Comparison of ENCODE assay signal across 1 cellular context in the genomic region with DNA sequence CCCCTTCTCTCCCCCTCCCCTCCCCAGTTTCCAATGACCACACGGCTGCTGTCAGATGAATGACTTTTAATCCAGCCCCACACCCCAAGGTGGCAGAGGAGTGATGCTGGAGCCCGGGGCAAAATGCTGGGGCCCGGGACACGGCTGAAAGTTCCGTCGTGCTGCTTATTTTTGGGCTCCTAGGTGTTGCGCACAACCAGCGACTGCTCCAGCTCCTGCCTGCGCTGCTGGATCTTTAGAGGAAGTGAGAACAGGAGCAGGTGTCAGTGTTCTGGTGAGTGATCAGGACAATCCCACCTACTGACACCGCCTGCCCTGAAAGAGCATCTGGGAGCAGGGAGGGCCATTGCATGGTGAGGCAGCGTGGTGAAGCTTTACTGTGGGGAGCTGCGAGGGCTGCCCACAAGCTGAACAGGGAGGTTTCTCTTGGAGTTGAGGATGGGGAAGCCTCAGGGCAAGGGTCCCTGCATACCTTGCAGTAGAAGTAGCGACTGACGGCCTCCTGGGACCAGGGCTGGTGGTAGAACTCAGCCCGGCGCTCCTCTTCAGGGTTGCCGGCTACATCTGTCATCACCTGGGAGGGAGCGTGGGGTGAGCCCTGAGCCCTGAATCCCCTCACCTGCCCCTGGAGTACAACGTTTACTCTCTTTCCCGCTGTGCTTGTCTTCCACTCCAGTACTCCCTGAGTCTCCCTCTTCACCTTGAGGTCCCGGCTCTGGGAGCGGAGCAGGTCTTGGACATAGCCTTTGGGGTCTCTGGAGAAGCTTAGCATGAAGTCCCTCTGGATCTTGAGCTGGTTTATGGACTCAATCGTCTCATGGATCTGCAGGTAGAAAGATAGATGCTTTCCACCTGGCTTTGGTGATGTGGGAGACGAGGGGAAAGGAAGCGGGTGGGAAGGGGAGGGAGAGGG.
TF ChIP-seq lines count a peak whose summit lies in the region.

No MANE protein-coding gene starts in this region.

TF ChIP-seq in K562, 482 proteins besides CTCF, POLR2A, EP300 and RAD21:
- no peak for TF ChIP-seq LCOR (CRISPR knock-in tag; IDR thresholded peaks at IDR 0.05)
- no peak for TF ChIP-seq CREM (IDR thresholded peaks at IDR 0.05; ENCODE audit: low read depth)
- peak; percentile 56 for TF ChIP-seq POLR2G (IDR thresholded peaks at IDR 0.05; ENCODE audit: low read depth, low read length)
- 0 out of 2 replicates have a peak, but pooled peaks have one; percentile 12 for TF ChIP-seq MTA3 (IDR thresholded peaks at IDR 0.05; ENCODE audit: borderline replicate concordance)
- TF ChIP-seq MEIS2 (IDR thresholded peaks at IDR 0.05; ENCODE audit: partially characterized antibody): peak; percentile 11
- TF ChIP-seq, protein P1, sequence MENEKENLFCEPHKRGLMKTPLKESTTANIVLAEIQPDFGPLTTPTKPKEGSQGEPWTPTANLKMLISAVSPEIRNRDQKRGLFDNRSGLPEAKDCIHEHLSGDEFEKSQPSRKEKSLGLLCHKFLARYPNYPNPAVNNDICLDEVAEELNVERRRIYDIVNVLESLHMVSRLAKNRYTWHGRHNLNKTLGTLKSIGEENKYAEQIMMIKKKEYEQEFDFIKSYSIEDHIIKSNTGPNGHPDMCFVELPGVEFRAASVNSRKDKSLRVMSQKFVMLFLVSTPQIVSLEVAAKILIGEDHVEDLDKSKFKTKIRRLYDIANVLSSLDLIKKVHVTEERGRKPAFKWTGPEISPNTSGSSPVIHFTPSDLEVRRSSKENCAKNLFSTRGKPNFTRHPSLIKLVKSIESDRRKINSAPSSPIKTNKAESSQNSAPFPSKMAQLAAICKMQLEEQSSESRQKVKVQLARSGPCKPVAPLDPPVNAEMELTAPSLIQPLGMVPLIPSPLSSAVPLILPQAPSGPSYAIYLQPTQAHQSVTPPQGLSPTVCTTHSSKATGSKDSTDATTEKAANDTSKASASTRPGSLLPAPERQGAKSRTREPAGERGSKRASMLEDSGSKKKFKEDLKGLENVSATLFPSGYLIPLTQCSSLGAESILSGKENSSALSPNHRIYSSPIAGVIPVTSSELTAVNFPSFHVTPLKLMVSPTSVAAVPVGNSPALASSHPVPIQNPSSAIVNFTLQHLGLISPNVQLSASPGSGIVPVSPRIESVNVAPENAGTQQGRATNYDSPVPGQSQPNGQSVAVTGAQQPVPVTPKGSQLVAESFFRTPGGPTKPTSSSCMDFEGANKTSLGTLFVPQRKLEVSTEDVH (IDR thresholded peaks at IDR 0.05; ENCODE audit: low read depth, partially characterized antibody): peak; percentile 26
- TF ChIP-seq KDM5B (IDR thresholded peaks at IDR 0.05; ENCODE audit: insufficient replicate concordance, low read depth, low read length): peak; percentile 23
- peak; percentile 31 for TF ChIP-seq POLR2B (IDR thresholded peaks at IDR 0.05; ENCODE audit: low read depth, partially characterized antibody)
- peak; percentile 51; the same call in 1 of the 2 replicates for TF ChIP-seq RBFOX2 (IDR thresholded peaks at IDR 0.05; ENCODE audit: low read depth, low read length)
